Comparison of ENCODE assay signal across 12 cellular contexts in genomic region chr3:56754753-56755365, GRCh38. TPM values are rescaled to one million over a fixed set of nuclear protein-coding genes. Genes with fewer than 3 reads are reported as not detected.
DNase-seq lines count a peak whose midpoint lies in the region; FAIRE-seq and TF ChIP-seq lines count a peak whose summit lies in the region.
"Had no signal": no experiment of that assay in that cellular context is flagged by ENCODE, and none has a peak within 500 bp of the region (broad histone marks: within the 10 kb centered on the region; RNA-seq: fewer than 3 reads in every experiment).

No MANE protein-coding gene starts in this region.

- peaks cover 41% of the 10 kb centered on the region for H3K4me1 Mint-ChIP-seq in type B pancreatic cell (ENCODE audit: unreplicated experiment)

- H3K27ac Mint-ChIP-seq in type B pancreatic cell = peak overlapping the region; percentile 70

- no peak overlapping the region for H3K27ac ChIP-seq in substantia nigra (ENCODE audit: low read depth, low read length, poor library complexity, severe bottlenecking)

- peak overlapping the region; percentile 15 for H3K4me3 Mint-ChIP-seq in type B pancreatic cell

- peaks cover 3% of the 10 kb centered on the region for H3K9me3 Mint-ChIP-seq in type B pancreatic cell

- H3K27me3 Mint-ChIP-seq in type B pancreatic cell = no peaks in the 10 kb centered on the region

- no peak for TF ChIP-seq CTCF in type B pancreatic cell (conservative IDR thresholded peaks at IDR 0.05)

- peaks cover 46% of the 10 kb centered on the region for H3K36me3 Mint-ChIP-seq in type B pancreatic cell

- no peak for FAIRE-seq in urothelium cell line (lab: Jason Lieb, UNC)

- DNase-seq in activated naive CD4-positive, alpha-beta T cell treated with Interleukin-2 at 50 U/mL for 16 hours = peak; percentile 15
- DNase-seq in activated naive CD4-positive, alpha-beta T cell treated with anti-CD3 and anti-CD28 coated beads, Interleukin-2, amount 50 U/mL, for 16 hours = no peak
- DNase-seq in activated T-cell treated with anti-CD3 and anti-CD28 coated beads for 24 hours (ENCODE audit: low read depth) (peak; percentile 3), left kidney (ENCODE audit: low read depth, low spot score) (peak; percentile 84), type B pancreatic cell (ENCODE audit: extremely low spot score, unreplicated experiment) (no peak), HPDE6-E6E7 (ENCODE audit: extremely low spot score) (no peak), substantia nigra (lab: John Stamatoyannopoulos, UW) (no peak), urothelium cell line (ENCODE audit: low spot score) (no peak)
- DNase-seq: anterior cingulate cortex, mesendoderm, NCI-H510A, trophoblast cell had no signal

RNA-seq across cellular contexts. Expression of gene ARHGEF3, which starts 46.9 kb away (rescaled TPM):
- total RNA-seq in type B pancreatic cell (ENCODE audit: low replicate concordance) = 20.9 and 32.6 TPM in 2 replicates

Comparison
In these comparisons a context has a peak if more than half of its experiments do, and no peak if none do; other contexts are left out.
1. DNase-seq: peak in activated naive CD4-positive, alpha-beta T cell treated with Interleukin-2 at 50 U/mL for 16 hours (single experiment), activated T-cell treated with anti-CD3 and anti-CD28 coated beads for 24 hours (single experiment) and left kidney (single experiment); none in activated naive CD4-positive, alpha-beta T cell treated with anti-CD3 and anti-CD28 coated beads, Interleukin-2, amount 50 U/mL, for 16 hours (single experiment), type B pancreatic cell (single experiment), HPDE6-E6E7 (single experiment), substantia nigra (0 of 49) and urothelium cell line (single experiment).